9 cellular contexts compared by ENCODE assay signal in the genomic region with DNA sequence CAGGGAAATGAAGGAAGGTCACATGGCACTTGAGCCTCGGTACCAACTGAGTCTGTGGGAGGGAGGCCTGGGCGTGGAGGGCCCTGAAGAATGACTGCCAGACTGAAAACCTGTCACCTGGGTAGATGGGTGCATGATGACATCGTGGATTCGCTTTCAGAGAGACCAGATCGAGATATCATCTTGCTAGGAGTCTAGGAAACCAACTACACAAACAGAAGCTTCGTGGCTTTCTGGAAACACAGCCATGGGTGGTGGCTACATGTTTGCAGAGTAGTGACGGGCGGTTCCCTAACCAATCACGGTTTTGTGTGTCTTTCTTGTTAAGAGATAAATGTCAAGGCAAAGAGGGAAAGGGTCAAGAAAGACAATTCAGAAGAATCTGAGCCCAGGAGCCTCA.
DNase-seq lines count a peak whose midpoint lies in the region; ATAC-seq and TF ChIP-seq lines count a peak whose summit lies in the region.
"Had no signal": no experiment of that assay in that cellular context is flagged by ENCODE, and none has a peak within 500 bp of the region (broad histone marks: within the 10 kb centered on the region; RNA-seq: fewer than 3 reads in every experiment).

No MANE protein-coding gene starts in this region.

- H3K9me3 Mint-ChIP-seq in CD4-positive, alpha-beta T cell, result peaks cover 10% of the 10 kb centered on the region

- peaks cover 16% of the 10 kb centered on the region for H3K4me1 ChIP-seq in OCI-LY3 (ENCODE audit: low read length)
- peaks cover 21% of the 10 kb centered on the region for H3K4me1 ChIP-seq in effector memory CD4-positive, alpha-beta T cell (ENCODE audit: control insufficient read depth, insufficient read depth, low read length, poor library complexity, severe bottlenecking)

- peaks cover 41% of the 10 kb centered on the region for H3K4me1 Mint-ChIP-seq in CD4-positive, alpha-beta T cell (ENCODE audit: low read depth)

- H3K79me2 ChIP-seq in OCI-LY3 (ENCODE audit: low read length), result peaks cover 12% of the 10 kb centered on the region; the same call in 1 of the 2 replicates

- no peaks in the 10 kb centered on the region for H3K27me3 ChIP-seq in CD4-positive, alpha-beta T cell (ENCODE audit: control insufficient read depth, insufficient read depth, low read length)
- H3K27me3 ChIP-seq in OCI-LY3 (ENCODE audit: low read depth, low read length) (no peaks in the 10 kb centered on the region), H7 (ENCODE audit: control insufficient read depth, insufficient read depth, low read length) (no peaks in the 10 kb centered on the region)
- no peaks in the 10 kb centered on the region for H3K27me3 ChIP-seq in effector memory CD4-positive, alpha-beta T cell (replicated peaks; ENCODE audit: control insufficient read depth, insufficient read depth, low read length, poor library complexity, severe bottlenecking)
- H3K27me3 ChIP-seq: BLaER1 treated with 17β-estradiol and CSF1 and Interleukin-3, amounts not matched to agents 10 nM and 100 nM had no signal

- TF ChIP-seq CTCF in CD4-positive, alpha-beta T cell (IDR thresholded peaks at IDR 0.05), result no peak
- no peak for TF ChIP-seq CTCF in OCI-LY3 (IDR thresholded peaks at IDR 0.05; ENCODE audit: low read depth, low read length)

- peak in 6 of 10 experiments; percentile 13 to 64 (median 34) for DNase-seq in CD4-positive, alpha-beta T cell
- DNase-seq in effector memory CD4-positive, alpha-beta T cell, result peak; percentile 45 to 63 (median 49)
- DNase-seq in H4 (ENCODE audit: low spot score) (no peak), H7 (no peak), GM19238 (ENCODE audit: insufficient read length, low spot score) (no peak), G401 (ENCODE audit: low spot score) (no peak)

- H3K4me3 ChIP-seq in OCI-LY3 (ENCODE audit: low read length), result no peak overlapping the region
- no peak overlapping the region for H3K4me3 ChIP-seq in effector memory CD4-positive, alpha-beta T cell (ENCODE audit: insufficient read depth, low read depth, low read length, poor library complexity, severe bottlenecking)
- H3K4me3 ChIP-seq in H7 (ENCODE audit: insufficient read depth, low read depth, low read length), result no peak overlapping the region
- H3K4me3 ChIP-seq: BLaER1 treated with 17β-estradiol and CSF1 and Interleukin-3, amounts not matched to agents 10 nM and 100 nM had no signal

- H4K20me1 ChIP-seq in OCI-LY3 (ENCODE audit: insufficient read depth, low read length), result no peaks in the 10 kb centered on the region

- peak overlapping the region; percentile 52 for H3K27ac ChIP-seq in CD4-positive, alpha-beta T cell (ENCODE audit: low read depth, low read length)
- H3K27ac ChIP-seq in OCI-LY3 (ENCODE audit: low read length), result peak overlapping the region; percentile 65
- peak overlapping the region; percentile 79 for H3K27ac ChIP-seq in effector memory CD4-positive, alpha-beta T cell (ENCODE audit: insufficient read depth, low read length, poor library complexity, severe bottlenecking)

- no peak overlapping the region; the same call in 1 of the 2 replicates for H3K9ac ChIP-seq in OCI-LY3 (ENCODE audit: low read length)
- H3K9ac ChIP-seq: BLaER1 treated with 17β-estradiol and CSF1 and Interleukin-3, amounts not matched to agents 10 nM and 100 nM had no signal

- no peaks in the 10 kb centered on the region for H3K9me3 ChIP-seq in CD4-positive, alpha-beta T cell (ENCODE audit: control insufficient read depth, low read length)
- H3K9me3 ChIP-seq in OCI-LY3 (ENCODE audit: insufficient read depth, low read length), result no peaks in the 10 kb centered on the region
- H3K9me3 ChIP-seq in effector memory CD4-positive, alpha-beta T cell (ENCODE audit: control insufficient read depth, low read length), result no peaks in the 10 kb centered on the region

- intact Hi-C loops in CD4-positive, alpha-beta T cell (cut with DNase I, micrococcal nuclease), result loop anchor here in 1 of 2 experiments (1.0 to 2.0 kb wide), 2 partner anchors 20 to 81 kb away; no protein-coding TSS in a partner anchor

- no peaks in the 10 kb centered on the region for H3K27me3 Mint-ChIP-seq in CD4-positive, alpha-beta T cell

- peak overlapping the region; percentile 39 for H3K4me3 Mint-ChIP-seq in CD4-positive, alpha-beta T cell

- peak; percentile 81 for ATAC-seq in CD4-positive, alpha-beta T cell (ENCODE audit: poor library complexity)
- peak; percentile 57 for ATAC-seq in GM21717 (IDR thresholded peaks at IDR 0.05; ENCODE audit: unreplicated experiment)

- POLR2A ChIA-PET in CD4-positive, alpha-beta T cell (lab: Charles Lee), result interaction anchor here (2.0 to 2.4 kb wide), 2 partner anchors 14 to 20 kb away, joined by 8 to 11 read pairs; no protein-coding TSS in a partner anchor

- H3K27ac Mint-ChIP-seq in CD4-positive, alpha-beta T cell, result peak overlapping the region; percentile 92

- CTCF ChIA-PET in CD4-positive, alpha-beta T cell (lab: Charles Lee), result interaction anchor here (1.0 kb wide), 1 partner anchor 81 kb away, joined by 4 read pairs; no protein-coding TSS in a partner anchor

- H3K36me3 Mint-ChIP-seq in CD4-positive, alpha-beta T cell (ENCODE audit: low read depth), result peaks cover 16% of the 10 kb centered on the region

- in situ Hi-C loops in G401 (cut with HindIII; ENCODE audit: low sequenced_read_pairs), result no loop called here

- H2AFZ ChIP-seq in OCI-LY3 (ENCODE audit: low read depth, low read length), result no peak overlapping the region

- peak overlapping the region; percentile 38 for H3K4me2 ChIP-seq in OCI-LY3 (ENCODE audit: low read length)

- H3K36me3 ChIP-seq in OCI-LY3 (replicated peaks; ENCODE audit: low read depth, low read length), result peaks cover 4% of the 10 kb centered on the region
- H3K36me3 ChIP-seq in effector memory CD4-positive, alpha-beta T cell (ENCODE audit: control insufficient read depth, insufficient read depth, low read length), result no peaks in the 10 kb centered on the region
- H3K36me3 ChIP-seq in H7 (replicated peaks; ENCODE audit: control insufficient read depth, insufficient read depth, low read length), result no peaks in the 10 kb centered on the region

Comparison
In these comparisons a context has a peak if more than half of its experiments do, and no peak if none do; other contexts are left out.
1. DNase-seq: peak in CD4-positive, alpha-beta T cell (6 of 10) and effector memory CD4-positive, alpha-beta T cell (3 of 3); none in H4 (single experiment), H7 (single experiment), GM19238 (single experiment) and G401 (single experiment).
2. Peak in every context shown above with its lines, with median percentiles within 50 percentile points of each other: H3K27ac ChIP-seq.